ENCODE assay signal across 2 cellular contexts in genomic region chr1:56595397-56596191, GRCh38. TPM values are rescaled to one million over a fixed set of nuclear protein-coding genes. Genes with fewer than 3 reads are reported as not detected.
"Had no signal": no experiment of that assay in that cellular context is flagged by ENCODE, and none has a peak within 500 bp of the region (broad histone marks: within the 10 kb centered on the region; RNA-seq: fewer than 3 reads in every experiment).

No MANE protein-coding gene starts in this region.

RNA-seq across cellular contexts. Expression of gene PLPP3, which starts 16.2 kb away (rescaled TPM):
- polyA plus RNA-seq: immature natural killer cell; naive thymus-derived CD4-positive, alpha-beta T cell had no signal

RNA-seq across cellular contexts. Expression of gene PRKAA2, which starts 49.5 kb away (rescaled TPM):
- total RNA-seq: naive thymus-derived CD4-positive, alpha-beta T cell had no signal
- polyA plus RNA-seq: immature natural killer cell; naive thymus-derived CD4-positive, alpha-beta T cell had no signal
